In the genomic region with DNA sequence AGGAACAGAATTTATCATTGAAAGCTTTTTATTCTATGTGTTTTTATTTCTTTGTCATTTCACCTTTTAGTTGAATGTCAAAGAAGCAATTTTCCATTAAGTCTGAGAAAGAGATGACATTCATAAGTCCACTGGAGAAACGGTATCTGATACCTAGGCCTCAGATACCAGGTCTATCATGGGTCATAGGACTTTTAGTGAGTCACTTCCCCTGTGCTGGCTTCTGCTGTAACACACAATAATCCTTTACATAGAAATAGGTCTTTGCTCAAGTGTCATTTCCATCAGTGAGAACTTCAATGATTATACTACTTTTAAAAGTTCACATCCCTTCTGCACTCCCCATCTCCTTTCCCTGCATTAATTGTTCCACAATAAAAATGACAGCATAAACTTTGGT, we compare ENCODE assay signal across 22 cellular contexts.
A peak's percentile ranks its signal among the peaks of the same experiment; 100 is the strongest.
DNase-seq lines count a peak whose midpoint lies in the region; ATAC-seq and TF ChIP-seq lines count a peak whose summit lies in the region.
"Had no signal": no experiment of that assay in that cellular context is flagged by ENCODE, and none has a peak within 500 bp of the region (broad histone marks: within the 10 kb centered on the region; RNA-seq: fewer than 3 reads in every experiment).

No MANE protein-coding gene starts in this region.

- intact Hi-C loops in left ventricle myocardium inferior (cut with micrococcal nuclease) = no loop called here
- intact Hi-C loops in head of caudate nucleus (cut with DNase I) = no loop called here

- DNase-seq in DMS53 (lab: John Stamatoyannopoulos, UW) (peak; percentile 3), DMS53 treated with DMSO at 0.1 percent for 48 hours (lab: John Stamatoyannopoulos, UW; ENCODE audit: unreplicated experiment) (no peak), LHCN-M2 (ENCODE audit: low read depth) (peak; percentile 38), RKO (ENCODE audit: low spot score) (peak; percentile 2), iris pigment epithelial cell (ENCODE audit: low read depth) (peak; percentile 1), left ventricle myocardium inferior (no peak), head of caudate nucleus (no peak)
- DNase-seq: CD8-positive, alpha-beta T cell; COR-L47; DMS 273 treated with DMSO at 0.1 percent for 48 hours; DMS79; GF-D8; GOT3; H7; HFFc6; KBM-7 had no signal

- H3K4me3 ChIP-seq in left ventricle myocardium inferior = no peak overlapping the region
- H3K4me3 ChIP-seq: A549, BLaER1 had no signal

- H3K27ac ChIP-seq in left ventricle myocardium inferior (replicated peaks) = no peak overlapping the region
- H3K27ac ChIP-seq: 22Rv1, A549, BLaER1 had no signal

- ATAC-seq in HG02852 (IDR thresholded peaks at IDR 0.05; ENCODE audit: unreplicated experiment) = no peak
- ATAC-seq: A549; CD8-positive, alpha-beta T cell; HCT116; HepG2 had no signal

- H3K4me1 ChIP-seq in left ventricle myocardium inferior = no peaks in the 10 kb centered on the region
- H3K4me1 ChIP-seq: A549, BLaER1 had no signal

- no peak for TF ChIP-seq CTCF in left ventricle myocardium inferior (IDR thresholded peaks at IDR 0.05; ENCODE audit: borderline replicate concordance)

- H3K27me3 ChIP-seq in left ventricle myocardium inferior (ENCODE audit: low read depth) = no peaks in the 10 kb centered on the region
- H3K27me3 ChIP-seq: BLaER1 had no signal

- H3K9me3 ChIP-seq in left ventricle myocardium inferior (replicated peaks) = no peaks in the 10 kb centered on the region
- H3K9me3 ChIP-seq: A549, BLaER1 had no signal

- no peaks in the 10 kb centered on the region for H3K36me3 ChIP-seq in left ventricle myocardium inferior
- H3K36me3 ChIP-seq: BLaER1 had no signal

Comparison
In these comparisons a context has a peak if more than half of its experiments do, and no peak if none do; other contexts are left out.
1. DNase-seq: peak in DMS53 (single experiment), LHCN-M2 (single experiment), RKO (single experiment) and iris pigment epithelial cell (single experiment); none in DMS53 treated with DMSO at 0.1 percent for 48 hours (single experiment), left ventricle myocardium inferior (single experiment) and head of caudate nucleus (0 of 42).